In genomic region chr12:28017873-28018255, GRCh38 we compare ENCODE assay signal across 30 cellular contexts. TPM values are rescaled to one million over a fixed set of nuclear protein-coding genes. Genes with fewer than 3 reads are reported as not detected.
"Had no signal": no experiment of that assay in that cellular context is flagged by ENCODE, and none has a peak within 500 bp of the region (broad histone marks: within the 10 kb centered on the region; RNA-seq: fewer than 3 reads in every experiment).

No MANE protein-coding gene starts in this region.

- H3K4me3 ChIP-seq: cardiac muscle cell, colonic mucosa, gastroesophageal sphincter, heart right ventricle, hepatocyte had no signal

- H3K27ac ChIP-seq: brain microvascular endothelial cell, cardiac muscle cell, colonic mucosa, gastroesophageal sphincter, heart right ventricle, hepatocyte, WERI-Rb-1 had no signal

- H3K27me3 ChIP-seq: brain microvascular endothelial cell, cardiac muscle cell, colonic mucosa, gastroesophageal sphincter, heart right ventricle, hepatocyte had no signal

- FAIRE-seq: astrocyte had no signal

- ATAC-seq: activated CD4-positive, CD25-positive, alpha-beta regulatory T cell treated with anti-CD3 and anti-CD28 coated beads, Interleukin-2, amount 50 U/mL, for 24 hours; activated CD8-positive, alpha-beta T cell treated with anti-CD3 and anti-CD28 coated beads for 36 hours; activated T-cell treated with anti-CD3 and anti-CD28 coated beads, Interleukin-2, amount 50 U/mL, for 4 hours; activated T-helper 17 cell treated with anti-CD3 and anti-CD28 coated beads, Interleukin-2, amount 50 U/mL, for 72 hours; gastroesophageal sphincter; heart right ventricle; T-helper 17 cell had no signal

- DNase-seq: activated B cell treated with CpG ODN at 0.5 μM for 24 hours; activated CD4-positive, alpha-beta T cell treated with anti-CD3 and anti-CD28 coated beads for 48 hours; activated CD4-positive, alpha-beta T cell treated with anti-CD3 and anti-CD28 coated beads, Interleukin-2, amount 50 U/mL, for 1 hour; activated CD4-positive, alpha-beta T cell treated with anti-CD3 and anti-CD28 coated beads, Interleukin-2, amount 50 U/mL, for 48 hours; activated CD8-positive, alpha-beta memory T cell treated with anti-CD3 and anti-CD28 coated beads for 24 hours; activated CD8-positive, alpha-beta T cell treated with anti-CD3 and anti-CD28 coated beads for 36 hours; activated effector memory CD4-positive, alpha-beta T cell treated with Interleukin-2 at 50 U/mL for 16 hours; activated gamma-delta T cell treated with Interleukin-2 at 50 U/mL for 16 hours; activated naive CD4-positive, alpha-beta T cell treated with anti-CD3 and anti-CD28 coated beads, Interleukin-2, amount 50 U/mL, for 16 hours; activated naive CD4-positive, alpha-beta T cell treated with Interleukin-2 at 50 U/mL for 16 hours; activated T-cell treated with anti-CD3 and anti-CD28 coated beads, Interleukin-2, amount 50 U/mL, for 4 hours; amniotic stem cell; brain microvascular endothelial cell; central memory CD4-positive, alpha-beta T cell; cerebellar nuclear complex; colonic mucosa; effector memory CD4-positive, alpha-beta T cell; endodermal cell; foreskin fibroblast; heart right ventricle; T-helper 1 cell; T-helper 17 cell; T1000; WERI-Rb-1 had no signal

- H3K4me1 ChIP-seq: colonic mucosa, gastroesophageal sphincter, heart right ventricle had no signal

RNA-seq across cellular contexts. Expression of gene PTHLH, which starts 45.3 kb away (rescaled TPM):
- total RNA-seq: activated B cell treated with CpG ODN at 0.5 μM for 24 hours; activated CD8-positive, alpha-beta T cell treated with anti-CD3 and anti-CD28 coated beads for 36 hours; activated T-helper 17 cell treated with anti-CD3 and anti-CD28 coated beads, Interleukin-2, amount 50 U/mL, for 72 hours; cardiac muscle cell; endodermal cell; T-helper 17 cell had no signal
- polyA plus RNA-seq: cardiac muscle cell had no signal
